ENCODE assay signal across 21 cellular contexts in the genomic region with DNA sequence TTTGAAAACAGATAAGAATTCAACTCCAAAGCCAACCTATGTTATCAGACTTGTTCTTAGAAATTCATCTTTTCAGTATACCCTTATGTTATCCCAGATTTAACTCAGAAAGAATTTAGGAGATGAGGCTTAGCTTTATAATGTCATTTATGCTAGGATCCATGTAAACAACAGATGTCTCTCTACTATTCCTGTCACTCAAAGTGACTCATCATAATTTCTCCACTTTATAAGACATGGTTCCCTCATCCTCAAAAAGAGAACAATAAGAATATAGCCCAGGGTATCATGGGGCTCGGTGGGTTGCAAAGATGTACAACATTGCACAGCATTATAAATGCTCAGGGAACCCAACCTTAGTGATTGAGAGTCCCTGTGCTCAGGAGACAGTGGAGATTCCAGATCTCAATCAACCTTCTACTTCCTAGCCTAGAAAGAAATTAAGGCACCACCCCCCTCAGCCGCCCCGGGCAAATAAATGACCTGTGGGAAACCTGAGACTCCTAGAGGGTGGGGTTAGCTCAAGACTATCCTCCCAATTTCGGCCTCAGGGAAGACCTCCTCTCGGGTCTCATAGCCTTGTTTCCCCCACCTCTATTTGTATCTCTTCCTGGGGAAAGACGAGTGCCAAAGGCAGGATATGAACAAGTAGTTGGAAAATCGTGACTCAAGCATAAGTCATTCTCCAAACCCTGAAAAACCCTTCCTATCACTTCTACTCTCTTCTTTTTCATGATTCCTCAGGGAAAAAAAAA.
DNase-seq lines count a peak whose midpoint lies in the region; ATAC-seq and TF ChIP-seq lines count a peak whose summit lies in the region.
"Had no signal": no experiment of that assay in that cellular context is flagged by ENCODE, and none has a peak within 500 bp of the region (broad histone marks: within the 10 kb centered on the region; RNA-seq: fewer than 3 reads in every experiment).

No MANE protein-coding gene starts in this region.

- peak overlapping the region; percentile 41 for H2AFZ ChIP-seq in mammary epithelial cell (ENCODE audit: low read depth, low read length)
- H2AFZ ChIP-seq: hepatocyte had no signal

- no peak for ATAC-seq in mucosa of descending colon

- CTCF ChIA-PET in mammary epithelial cell (lab: Charles Lee; ENCODE audit: low non-redundant PET): no interaction called here

- no peak for TF ChIP-seq CTCF in mammary epithelial cell (conservative IDR thresholded peaks at IDR 0.05 in 1 of 2, IDR thresholded peaks at IDR 0.05 in 1 of 2; ENCODE audit: extremely low read depth in 1 of 2, insufficient read depth in 1 of 2, low read depth in 1 of 2, low read length in 2 of 2)
- no peak for TF ChIP-seq CTCF in mucosa of descending colon (IDR thresholded peaks at IDR 0.05)

- H3K9me3 ChIP-seq in mammary epithelial cell (replicated peaks; ENCODE audit: insufficient read depth, low read length): no peaks in the 10 kb centered on the region
- H3K9me3 ChIP-seq in mucosa of descending colon: no peaks in the 10 kb centered on the region
- H3K9me3 ChIP-seq: Caco-2, testis had no signal

- DNase-seq in GM03348 (ENCODE audit: low spot score) (peak; percentile 13), NCI-H1694 treated with DMSO at 0.1 percent for 48 hours (lab: John Stamatoyannopoulos, UW) (peak; percentile 19), mammary epithelial cell (peak; percentile 55), myocyte (ENCODE audit: low read depth) (peak; percentile 64), NOMO-1 treated with dmso at 0.1 percent for 144 hours (lab: John Stamatoyannopoulos, UW; ENCODE audit: unreplicated experiment) (no peak), mucosa of descending colon (no peak), NCI-H1105 treated with DMSO at 0.1 percent for 48 hours (lab: John Stamatoyannopoulos, UW) (no peak)
- DNase-seq in stimulated activated CD4-positive, alpha-beta T cell treated with anti-CD3 and anti-CD28 coated beads, Interleukin-2, amount 100 ng/mL, for 48 hours: no peak
- DNase-seq: activated CD4-positive, alpha-beta T cell treated with anti-CD3 and anti-CD28 coated beads for 48 hours; activated CD8-positive, alpha-beta memory T cell treated with anti-CD3 and anti-CD28 coated beads, Interleukin-2, amount 50 U/mL, for 4 hours; activated gamma-delta T cell; AML-193; Caco-2; central memory CD4-positive, alpha-beta T cell; mesenchymal stem cell; MV-4-11; NCI-H2081 treated with DMSO at 0.1 percent for 48 hours; nephron progenitor cell; T1000; testis had no signal

- H3K79me2 ChIP-seq in mammary epithelial cell (ENCODE audit: insufficient read depth, low read length): no peaks in the 10 kb centered on the region
- H3K79me2 ChIP-seq: hepatocyte had no signal

- H3K9ac ChIP-seq in mammary epithelial cell (ENCODE audit: insufficient read depth, low read length): no peak overlapping the region

- H3K4me3 ChIP-seq in mammary epithelial cell (replicated peaks in 1 of 3; ENCODE audit: insufficient read depth in 1 of 3, low read depth in 2 of 3, low read length in 3 of 3) (no peak overlapping the region), mucosa of descending colon (no peak overlapping the region)
- H3K4me3 ChIP-seq: hepatocyte, testis had no signal

- in situ Hi-C loops in mammary epithelial cell (cut with MboI; ENCODE audit: low sequenced_read_pairs in 2 of 2): no loop called here

- no peaks in the 10 kb centered on the region for H3K36me3 ChIP-seq in mammary epithelial cell (ENCODE audit: insufficient read depth, low read length)
- H3K36me3 ChIP-seq in mucosa of descending colon (ENCODE audit: low read depth): no peaks in the 10 kb centered on the region

- no peaks in the 10 kb centered on the region for H4K20me1 ChIP-seq in mammary epithelial cell (ENCODE audit: insufficient read depth, low read length)

- dilution Hi-C loops in mammary epithelial cell (cut with HindIII; ENCODE audit: low sequenced_read_pairs): no loop called here

- no TSS peak for BruUV-seq in mammary epithelial cell (replicated peaks; lab: Mats Ljungman, UMichigan)

- WGBS in mammary epithelial cell (ENCODE audit: low coverage, missing lambda C conversion rate): 20% methylated on average over 5 of the region's 7 CpGs

- H3K4me1 ChIP-seq in mammary epithelial cell (ENCODE audit: insufficient read depth, low read length): peaks cover 20% of the 10 kb centered on the region
- no peaks in the 10 kb centered on the region for H3K4me1 ChIP-seq in mucosa of descending colon (ENCODE audit: low read depth)
- H3K4me1 ChIP-seq: Caco-2, testis had no signal

- H3K27me3 ChIP-seq in mammary epithelial cell (ENCODE audit: insufficient read depth, low read length): no peaks in the 10 kb centered on the region
- H3K27me3 ChIP-seq: hepatocyte, testis had no signal

- peak overlapping the region; percentile 29 for H3K27ac ChIP-seq in mammary epithelial cell (ENCODE audit: insufficient read depth, low read depth, low read length)
- H3K27ac ChIP-seq: hepatocyte, testis had no signal

- intact Hi-C loops in mammary epithelial cell (cut with micrococcal nuclease) (no loop called here), mucosa of descending colon (cut with DNase I, micrococcal nuclease) (no loop called here)

- H3K4me2 ChIP-seq in mammary epithelial cell (ENCODE audit: insufficient read depth, low read depth, low read length): peak overlapping the region; percentile 49
- H3K4me2 ChIP-seq: hepatocyte had no signal

Comparison
In these comparisons a context has a peak if more than half of its experiments do, and no peak if none do; other contexts are left out.
1. DNase-seq: peak in GM03348 (single experiment), NCI-H1694 treated with DMSO at 0.1 percent for 48 hours (single experiment), mammary epithelial cell (single experiment) and myocyte (single experiment); none in stimulated activated CD4-positive, alpha-beta T cell treated with anti-CD3 and anti-CD28 coated beads, Interleukin-2, amount 100 ng/mL, for 48 hours (0 of 2), NOMO-1 treated with dmso at 0.1 percent for 144 hours (single experiment), mucosa of descending colon (0 of 3) and NCI-H1105 treated with DMSO at 0.1 percent for 48 hours (single experiment).